Comparison of ENCODE assay signal across 21 cellular contexts in the genomic region with DNA sequence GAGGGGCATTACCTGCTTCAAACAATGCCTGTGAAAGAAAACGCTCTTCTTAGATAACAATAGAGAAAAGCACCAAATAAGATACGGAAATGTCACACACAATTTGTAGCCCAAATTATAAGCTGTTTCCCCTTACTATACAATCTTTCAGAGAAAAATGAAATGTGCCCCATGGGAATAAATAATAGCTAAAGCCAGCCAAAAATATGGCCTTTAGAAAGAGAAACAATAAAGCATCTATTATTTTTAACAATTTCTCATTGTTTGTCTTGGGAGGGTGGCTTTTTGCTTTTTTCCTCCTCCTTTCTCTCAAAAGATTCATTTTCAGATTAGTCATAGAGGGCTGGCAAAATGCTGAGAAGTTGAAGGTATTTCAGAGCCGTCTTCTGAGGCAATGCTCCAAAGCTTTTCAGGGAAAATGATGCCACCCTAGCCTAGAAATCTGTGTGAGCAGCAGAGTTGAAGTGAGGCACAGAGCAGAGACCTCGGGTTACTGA.
DNase-seq lines count a peak whose midpoint lies in the region; ATAC-seq and TF ChIP-seq lines count a peak whose summit lies in the region.
"Had no signal": no experiment of that assay in that cellular context is flagged by ENCODE, and none has a peak within 500 bp of the region (broad histone marks: within the 10 kb centered on the region; RNA-seq: fewer than 3 reads in every experiment).

No MANE protein-coding gene starts in this region.

- CTCF ChIA-PET in SK-N-SH (lab: Yijun Ruan, JAX): no interaction called here
- CTCF ChIA-PET in activated CD4-positive, alpha-beta memory T cell treated with anti-CD3 and anti-CD28 coated beads for 36 hours (lab: Charles Lee): no interaction called here

- peak overlapping the region in 1 of 2 experiments; percentile 71; a peak in 2 of 4 replicates for H3K27ac ChIP-seq in SK-N-SH (ENCODE audit: low read depth in 2 of 2, low read length in 1 of 2)
- H3K27ac ChIP-seq: Peyer's patch had no signal

- peak overlapping the region; percentile 6 for H3K4me2 ChIP-seq in SK-N-SH

- 0 out of 2 replicates have a peak overlapping the region, but pooled peaks have one; percentile 18 for H3K9ac ChIP-seq in SK-N-SH

- H3K9me3 ChIP-seq in SK-N-SH: no peaks in the 10 kb centered on the region
- H3K9me3 ChIP-seq: Peyer's patch had no signal

- H3K27me3 ChIP-seq in SK-N-SH (ENCODE audit: insufficient read depth): no peaks in the 10 kb centered on the region
- H3K27me3 ChIP-seq: Peyer's patch had no signal

- TF ChIP-seq CTCF in SK-N-SH (IDR thresholded peaks at IDR 0.05): no peak
- TF ChIP-seq CTCF in epithelial cell of esophagus (IDR thresholded peaks at IDR 0.05; ENCODE audit: insufficient read depth, low read depth, low read length, missing control alignments): no peak
- TF ChIP-seq CTCF in neural crest cell (conservative IDR thresholded peaks at IDR 0.05): no peak

- H3F3A ChIP-seq in SK-N-SH (replicated peaks; ENCODE audit: insufficient read depth): peaks cover 17% of the 10 kb centered on the region

- no peaks in the 10 kb centered on the region for H3K79me2 ChIP-seq in SK-N-SH (ENCODE audit: insufficient read depth)

- DNase-seq in EH (ENCODE audit: low read depth) (peak; percentile 20), SK-N-SH (no peak), epithelial cell of esophagus (ENCODE audit: low read depth) (peak; percentile 21), neural crest cell (ENCODE audit: low read depth, low spot score) (no peak), anterior cingulate cortex (lab: John Stamatoyannopoulos, UW) (no peak), NCI-H146 treated with DMSO at 0.1 percent for 48 hours (lab: John Stamatoyannopoulos, UW; ENCODE audit: unreplicated experiment) (no peak)
- DNase-seq in activated CD4-positive, alpha-beta memory T cell treated with anti-CD3 and anti-CD28 coated beads for 36 hours: no peak
- DNase-seq: activated CD4-positive, CD25-positive, alpha-beta regulatory T cell treated with anti-CD3 and anti-CD28 coated beads, Interleukin-2, amount 50 U/mL, for 72 hours; activated naive CD4-positive, alpha-beta T cell treated with anti-CD3 and anti-CD28 coated beads for 36 hours; DMS153; hippocampal formation; left ventricle myocardium superior; naive B cell; NCI-H187 treated with DMSO at 0.1 percent for 48 hours; NCI-H748 treated with DMSO at 0.1 percent for 48 hours; Peyer's patch had no signal

- POLR2A ChIA-PET in SK-N-SH (lab: Yijun Ruan, JAX): no interaction called here
- POLR2A ChIA-PET in activated CD4-positive, alpha-beta memory T cell treated with anti-CD3 and anti-CD28 coated beads for 36 hours (lab: Charles Lee): no interaction called here

- 50% methylated on average over 4 of the region's 4 CpGs for WGBS in SK-N-SH (ENCODE audit: low lambda C conversion rate)

- intact Hi-C loops in activated CD4-positive, alpha-beta memory T cell treated with anti-CD3 and anti-CD28 coated beads for 36 hours (cut with micrococcal nuclease): no loop called here

- no peaks in the 10 kb centered on the region for H3K4me1 ChIP-seq in SK-N-SH (ENCODE audit: control insufficient read depth in 1 of 2, insufficient read depth in 2 of 2, low read depth in 1 of 2, low read length in 1 of 2)
- H3K4me1 ChIP-seq: Peyer's patch had no signal

- H3K27ac Mint-ChIP-seq in neural crest cell (ENCODE audit: unreplicated experiment): peak overlapping the region; percentile 90
- no peak overlapping the region for H3K27ac Mint-ChIP-seq in activated CD4-positive, alpha-beta memory T cell treated with anti-CD3 and anti-CD28 coated beads for 36 hours
- H3K27ac Mint-ChIP-seq: activated naive CD4-positive, alpha-beta T cell treated with anti-CD3 and anti-CD28 coated beads for 36 hours; B cell; naive B cell; stimulated activated effector memory CD8-positive, alpha-beta T cell treated with anti-CD3 and anti-CD28 coated beads, Interleukin-12 subunit alpha, Interleukin-12 subunit beta, amount 100 ng/mL, for 72 hours; T-helper 1 cell treated with Interleukin-12 subunit alpha and Interleukin-12 subunit beta and Interleukin-4 antibody, amounts not matched to agents 30 μg/mL and 1 μg/mL, for 36 hours; type B pancreatic cell had no signal

- no peaks in the 10 kb centered on the region for H3K36me3 Mint-ChIP-seq in neural crest cell (ENCODE audit: low read depth)
- no peaks in the 10 kb centered on the region for H3K36me3 Mint-ChIP-seq in activated CD4-positive, alpha-beta memory T cell treated with anti-CD3 and anti-CD28 coated beads for 36 hours
- H3K36me3 Mint-ChIP-seq: naive B cell; stimulated activated effector memory CD8-positive, alpha-beta T cell treated with anti-CD3 and anti-CD28 coated beads, Interleukin-12 subunit alpha, Interleukin-12 subunit beta, amount 100 ng/mL, for 72 hours; type B pancreatic cell had no signal

- H3K4me1 Mint-ChIP-seq in neural crest cell: peaks cover 33% of the 10 kb centered on the region
- H3K4me1 Mint-ChIP-seq in activated CD4-positive, alpha-beta memory T cell treated with anti-CD3 and anti-CD28 coated beads for 36 hours (ENCODE audit: low read depth): no peaks in the 10 kb centered on the region
- H3K4me1 Mint-ChIP-seq: B cell; naive B cell; stimulated activated effector memory CD8-positive, alpha-beta T cell treated with anti-CD3 and anti-CD28 coated beads, Interleukin-12 subunit alpha, Interleukin-12 subunit beta, amount 100 ng/mL, for 72 hours had no signal

- no peak for TF ChIP-seq EP300 in SK-N-SH (IDR thresholded peaks at IDR 0.05; ENCODE audit: borderline replicate concordance in 1 of 2, low read depth in 1 of 2, low read length in 1 of 2)

- peaks cover 4% of the 10 kb centered on the region for H3K9me3 Mint-ChIP-seq in neural crest cell
- H3K9me3 Mint-ChIP-seq in activated CD4-positive, alpha-beta memory T cell treated with anti-CD3 and anti-CD28 coated beads for 36 hours: peaks cover 3% of the 10 kb centered on the region
- H3K9me3 Mint-ChIP-seq: stimulated activated effector memory CD8-positive, alpha-beta T cell treated with anti-CD3 and anti-CD28 coated beads, Interleukin-12 subunit alpha, Interleukin-12 subunit beta, amount 100 ng/mL, for 72 hours; T-helper 1 cell treated with Interleukin-12 subunit alpha and Interleukin-12 subunit beta and Interleukin-4 antibody, amounts not matched to agents 30 μg/mL and 1 μg/mL, for 36 hours had no signal

- no peak for ATAC-seq in HG02852 (IDR thresholded peaks at IDR 0.05; ENCODE audit: unreplicated experiment)
- ATAC-seq: left ventricle myocardium superior; stimulated activated effector memory CD8-positive, alpha-beta T cell treated with anti-CD3 and anti-CD28 coated beads, Interleukin-12 subunit alpha, Interleukin-12 subunit beta, amount 100 ng/mL, for 72 hours had no signal

- peak overlapping the region; percentile 5 for H3K4me3 Mint-ChIP-seq in neural crest cell
- H3K4me3 Mint-ChIP-seq in activated CD4-positive, alpha-beta memory T cell treated with anti-CD3 and anti-CD28 coated beads for 36 hours: no peak overlapping the region
- H3K4me3 Mint-ChIP-seq: activated naive CD4-positive, alpha-beta T cell treated with anti-CD3 and anti-CD28 coated beads for 36 hours; B cell; naive B cell; stimulated activated effector memory CD8-positive, alpha-beta T cell treated with anti-CD3 and anti-CD28 coated beads, Interleukin-12 subunit alpha, Interleukin-12 subunit beta, amount 100 ng/mL, for 72 hours; T-helper 1 cell treated with Interleukin-12 subunit alpha and Interleukin-12 subunit beta and Interleukin-4 antibody, amounts not matched to agents 30 μg/mL and 1 μg/mL, for 36 hours; type B pancreatic cell had no signal

- no peaks in the 10 kb centered on the region for H3K27me3 Mint-ChIP-seq in neural crest cell (ENCODE audit: low read depth)
- H3K27me3 Mint-ChIP-seq in activated CD4-positive, alpha-beta memory T cell treated with anti-CD3 and anti-CD28 coated beads for 36 hours: no peaks in the 10 kb centered on the region
- H3K27me3 Mint-ChIP-seq: B cell, naive B cell, type B pancreatic cell had no signal

- H3K9me2 ChIP-seq in SK-N-SH: no peaks in the 10 kb centered on the region

- no peaks in the 10 kb centered on the region for H3K36me3 ChIP-seq in SK-N-SH (replicated peaks in 1 of 2; ENCODE audit: control insufficient read depth in 1 of 2, insufficient read depth in 2 of 2, low read length in 1 of 2)
- H3K36me3 ChIP-seq: Peyer's patch had no signal

- no peak overlapping the region for H3K4me3 ChIP-seq in SK-N-SH (ENCODE audit: low read depth in 2 of 2, low read length in 1 of 2)
- no peak overlapping the region for H3K4me3 ChIP-seq in epithelial cell of esophagus (ENCODE audit: low read length)
- H3K4me3 ChIP-seq: Peyer's patch had no signal

- TF ChIP-seq RAD21 in SK-N-SH (IDR thresholded peaks at IDR 0.05; ENCODE audit: low read length): no peak

- H2AFZ ChIP-seq in SK-N-SH (ENCODE audit: low read depth): peak overlapping the region; percentile 61; the same call in 1 of the 2 replicates

- H4K20me1 ChIP-seq in SK-N-SH (ENCODE audit: insufficient read depth): no peaks in the 10 kb centered on the region

TF ChIP-seq in SK-N-SH, 30 proteins besides CTCF, POLR2A, EP300 and RAD21:
- TF ChIP-seq YY1 (IDR thresholded peaks at IDR 0.05; ENCODE audit: low read depth) (no peak), MXI1 (IDR thresholded peaks at IDR 0.05; ENCODE audit: low read depth, low read length) (no peak), JUND (IDR thresholded peaks at IDR 0.05) (no peak; the same call in 1 of the 2 replicates), RXRA (IDR thresholded peaks at IDR 0.05; ENCODE audit: borderline replicate concordance, low read depth) (no peak), TCF12 (IDR thresholded peaks at IDR 0.05) (peak; percentile 23; the same call in 1 of the 2 replicates)

Comparison
In these comparisons a context has a peak if more than half of its experiments do, and no peak if none do; other contexts are left out.
1. DNase-seq: peak in EH (single experiment) and epithelial cell of esophagus (single experiment); none in SK-N-SH (single experiment), neural crest cell (single experiment), anterior cingulate cortex (0 of 58), activated CD4-positive, alpha-beta memory T cell treated with anti-CD3 and anti-CD28 coated beads for 36 hours (single experiment) and NCI-H146 treated with DMSO at 0.1 percent for 48 hours (single experiment).